Comparison of ENCODE assay signal across 8 cellular contexts in the genomic region with DNA sequence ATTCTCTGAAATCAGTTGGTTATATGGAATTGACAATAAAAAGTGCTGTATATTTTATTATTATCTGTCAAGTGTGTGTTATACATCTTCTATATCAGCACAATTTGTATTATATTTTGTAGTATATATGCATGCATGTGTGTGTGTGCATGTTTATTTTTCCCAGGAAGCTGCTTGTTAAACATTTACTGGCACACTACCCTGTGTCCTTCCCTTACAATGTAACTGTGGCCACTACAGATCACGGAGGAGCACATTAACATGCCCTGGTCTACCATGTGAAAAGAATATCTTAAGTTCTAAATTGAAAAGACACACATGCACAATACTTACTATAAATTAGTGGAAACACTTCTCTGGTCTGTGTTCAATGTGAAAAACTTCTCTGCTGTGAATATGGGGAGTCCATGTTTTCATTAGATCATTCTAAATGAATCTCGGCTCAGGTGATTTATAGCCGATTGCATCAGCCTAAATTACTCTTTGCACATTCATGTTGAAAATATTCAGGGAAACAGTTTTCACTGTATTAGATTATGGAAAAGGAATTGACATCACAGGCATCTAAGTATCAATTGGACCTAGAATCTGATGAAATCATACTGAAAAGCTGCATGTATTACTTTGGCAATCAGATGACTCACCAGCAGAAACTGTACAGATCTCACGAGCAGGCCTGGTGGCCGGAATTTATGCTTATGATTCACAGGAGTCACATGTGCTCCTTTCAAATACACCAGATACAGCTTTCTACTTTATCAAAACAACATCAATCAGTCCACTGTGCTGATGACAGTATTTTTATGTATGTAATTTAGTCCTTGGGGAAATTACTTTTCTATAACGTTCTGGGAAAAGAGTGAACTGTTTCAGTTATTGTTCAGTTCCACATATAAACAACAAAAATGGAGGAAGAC. TPM values are rescaled to one million over a fixed set of nuclear protein-coding genes. Genes with fewer than 3 reads are reported as not detected.
DNase-seq lines count a peak whose midpoint lies in the region; ATAC-seq lines count a peak whose summit lies in the region.

No MANE protein-coding gene starts in this region.

- ATAC-seq in esophagus mucosa (peak; percentile 92), GM21825 (IDR thresholded peaks at IDR 0.05; ENCODE audit: unreplicated experiment) (no peak)

- DNase-seq in COLO668 (lab: John Stamatoyannopoulos, UW; ENCODE audit: unreplicated experiment) (peak; percentile 55), HPDE6-E6E7 (ENCODE audit: extremely low spot score) (peak; percentile 76), RKO (ENCODE audit: low spot score) (peak; percentile 99), neuronal stem cell (ENCODE audit: low spot score) (no peak), OCI-M2 (lab: John Stamatoyannopoulos, UW; ENCODE audit: unreplicated experiment) (no peak)
- DNase-seq in activated T-cell treated with anti-CD3 and anti-CD28 coated beads, Interleukin-2, amount 50 U/mL, for 48 hours = no peak

- peak overlapping the region; percentile 66 for H2AFZ ChIP-seq in neuronal stem cell (ENCODE audit: low read length)

- H3K4me2 ChIP-seq in neuronal stem cell (ENCODE audit: insufficient read depth, low read length, poor library complexity, severe bottlenecking) = no peak overlapping the region

- H3K36me3 ChIP-seq in neuronal stem cell (replicated peaks in 1 of 2; ENCODE audit: control insufficient read depth in 2 of 2, insufficient read depth in 2 of 2, low read length in 2 of 2) = no peaks in the 10 kb centered on the region

- H2BK5ac ChIP-seq in neuronal stem cell (ENCODE audit: low read length) = no peak overlapping the region

- H3K4me3 ChIP-seq in neuronal stem cell (ENCODE audit: low read length in 2 of 2) = no peak overlapping the region

- no CpG with 5 or more reads among the region's 6 CpGs for WGBS in neuronal stem cell (ENCODE audit: extremely low coverage in 2 of 2, insufficient read length in 2 of 2, insufficient replicate concordance in 1 of 2), 2 donors

- no peak overlapping the region for H2BK12ac ChIP-seq in neuronal stem cell (ENCODE audit: low read length)

- no peaks in the 10 kb centered on the region for H3K9me3 ChIP-seq in neuronal stem cell (replicated peaks in 1 of 2; ENCODE audit: control insufficient read depth in 2 of 2, insufficient read depth in 1 of 2, low read depth in 1 of 2, low read length in 2 of 2)

- no peaks in the 10 kb centered on the region for H3K27me3 ChIP-seq in neuronal stem cell (ENCODE audit: control insufficient read depth in 3 of 3, insufficient read depth in 3 of 3, low read depth in 1 of 3, low read length in 3 of 3)

- H3K27ac ChIP-seq in neuronal stem cell (replicated peaks; ENCODE audit: low read length) = no peak overlapping the region

- no peak overlapping the region for H4K91ac ChIP-seq in neuronal stem cell (ENCODE audit: low read depth, low read length, poor library complexity)

- H3K18ac ChIP-seq in neuronal stem cell (ENCODE audit: low read length) = no peak overlapping the region

- H2BK15ac ChIP-seq in neuronal stem cell (ENCODE audit: low read length) = no peak overlapping the region

- no peak overlapping the region for H3K4ac ChIP-seq in neuronal stem cell (ENCODE audit: low read length)

- no peak overlapping the region for H3K23ac ChIP-seq in neuronal stem cell (ENCODE audit: low read depth, low read length, poor library complexity)

- H2AK5ac ChIP-seq in neuronal stem cell (ENCODE audit: low read depth, low read length) = no peak overlapping the region

- no peak overlapping the region for H2BK120ac ChIP-seq in neuronal stem cell (ENCODE audit: low read depth, low read length)

- no peak overlapping the region for H3K9ac ChIP-seq in neuronal stem cell (ENCODE audit: low read depth, low read length, poor library complexity)

- no peaks in the 10 kb centered on the region for H3K79me1 ChIP-seq in neuronal stem cell (ENCODE audit: low read depth, low read length)

- H4K8ac ChIP-seq in neuronal stem cell (ENCODE audit: low read depth, low read length) = no peak overlapping the region

- peaks cover 0 to 5% of the 10 kb centered on the region in 2 donors for H3K4me1 ChIP-seq in neuronal stem cell (ENCODE audit: control insufficient read depth in 2 of 2, insufficient read depth in 1 of 2, low read depth in 1 of 2, low read length in 2 of 2)

- H3K14ac ChIP-seq in neuronal stem cell (ENCODE audit: low read length) = no peak overlapping the region

RNA-seq across cellular contexts. Expression of gene LURAP1L, which starts 39.4 kb away (rescaled TPM):
- 2.6 TPM for total RNA-seq in esophagus mucosa
- 1.3 TPM for polyA plus RNA-seq in neuronal stem cell (2013, experiment 1 of 2)
- 1.0 TPM for polyA plus RNA-seq in neuronal stem cell (2013, experiment 2 of 2)

Comparison
In these comparisons a context has a peak if more than half of its experiments do, and no peak if none do; other contexts are left out.
1. DNase-seq: peak in COLO668 (single experiment), HPDE6-E6E7 (single experiment) and RKO (single experiment); none in neuronal stem cell (single experiment), OCI-M2 (single experiment) and activated T-cell treated with anti-CD3 and anti-CD28 coated beads, Interleukin-2, amount 50 U/mL, for 48 hours (0 of 2).